In the genomic region with DNA sequence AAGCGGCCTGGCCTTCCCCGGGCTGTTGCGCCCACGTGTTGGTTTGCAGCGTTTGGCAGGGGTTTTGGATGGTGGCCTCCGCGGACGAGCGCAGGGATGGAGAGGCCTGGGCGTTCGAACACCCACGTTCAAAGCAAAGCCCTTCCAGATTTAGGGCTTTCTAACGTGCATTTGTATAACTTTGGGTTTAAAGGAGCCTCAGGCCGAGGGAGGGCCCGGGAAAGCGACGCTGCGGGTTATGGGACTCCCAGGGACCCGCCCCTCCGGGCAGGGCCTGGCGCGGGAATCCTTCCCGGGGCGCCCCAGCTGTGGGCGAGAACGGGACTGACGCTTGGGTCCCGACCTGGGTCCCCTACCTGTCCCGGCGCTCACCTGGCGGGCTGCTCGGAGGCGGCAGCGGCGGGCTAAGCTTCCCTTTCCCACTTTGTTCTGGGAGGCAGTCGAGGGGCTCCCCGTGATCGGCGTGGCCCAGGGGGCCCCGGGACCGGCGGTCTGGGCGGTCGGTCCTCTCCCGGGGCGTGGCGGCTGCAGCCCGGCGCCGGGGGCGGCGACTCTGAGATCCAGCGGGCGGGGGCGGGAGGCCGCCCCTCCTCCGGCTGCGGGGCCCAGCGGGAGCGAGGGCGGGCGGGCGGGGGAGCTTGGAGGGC, we compare ENCODE assay signal across 8 cellular contexts. TPM values are rescaled to one million over a fixed set of nuclear protein-coding genes. Genes with fewer than 3 reads are reported as not detected.
DNase-seq lines count a peak whose midpoint lies in the region; ATAC-seq, FAIRE-seq and TF ChIP-seq lines count a peak whose summit lies in the region.

A gene with protein sequence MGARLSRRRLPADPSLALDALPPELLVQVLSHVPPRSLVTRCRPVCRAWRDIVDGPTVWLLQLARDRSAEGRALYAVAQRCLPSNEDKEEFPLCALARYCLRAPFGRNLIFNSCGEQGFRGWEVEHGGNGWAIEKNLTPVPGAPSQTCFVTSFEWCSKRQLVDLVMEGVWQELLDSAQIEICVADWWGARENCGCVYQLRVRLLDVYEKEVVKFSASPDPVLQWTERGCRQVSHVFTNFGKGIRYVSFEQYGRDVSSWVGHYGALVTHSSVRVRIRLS (minus strand): TSS at position 529 of the 647 bp plus-strand sequence. CDS start 25,423 bp downstream, outside the sequence.

- peak; percentile 34 for DNase-seq in RCC 7860 (ENCODE audit: low spot score)
- DNase-seq in endothelial cell (ENCODE audit: low spot score) = peak; percentile 47
- DNase-seq in lung microvascular endothelial cell (ENCODE audit: low read depth in 2 of 2) = peak; percentile 37 to 61
- DNase-seq in testis = peak; percentile 49
- DNase-seq in germinal center (ENCODE audit: low spot score) = no peak
- no peak for DNase-seq in NCI-H1436 (lab: John Stamatoyannopoulos, UW)

- ATAC-seq in HG02973 (IDR thresholded peaks at IDR 0.05; ENCODE audit: unreplicated experiment) = no peak

- peaks cover 3% of the 10 kb centered on the region for H3K27me3 Mint-ChIP-seq in endothelial cell (ENCODE audit: unreplicated experiment)

- no peak for TF ChIP-seq POLR2A in testis (IDR thresholded peaks at IDR 0.05)

- H3K4me1 ChIP-seq in ES-I3 (ENCODE audit: insufficient read depth, low read length) (no peaks in the 10 kb centered on the region), testis (peaks cover 4% of the 10 kb centered on the region)

- H3K36me3 Mint-ChIP-seq in endothelial cell (ENCODE audit: low read depth, unreplicated experiment) = peaks cover under 1% of the 10 kb centered on the region

- H3K4me3 Mint-ChIP-seq in endothelial cell (ENCODE audit: unreplicated experiment) = peak within 1 kb of the TSS; percentile 94

- intact Hi-C loops in testis (cut with DNase I; ENCODE audit: low total_unique reads) = no loop called here

- H3K27ac ChIP-seq in testis = peak within 1 kb of the TSS; percentile 64 to 90

- no peaks in the 10 kb centered on the region for H3K9me3 ChIP-seq in ES-I3 (ENCODE audit: control insufficient read depth, insufficient read depth, low read length)
- H3K9me3 ChIP-seq in testis = no peaks in the 10 kb centered on the region

- no peaks in the 10 kb centered on the region for H3K27me3 ChIP-seq in testis

- H3K36me3 ChIP-seq in ES-I3 (ENCODE audit: insufficient read depth, low read length) (no peaks in the 10 kb centered on the region), testis (ENCODE audit: low read depth, missing control alignments) (no peaks in the 10 kb centered on the region)

- 2 to 3% methylated on average over 18 to 29 of the region's 63 CpGs for WGBS in testis, 2 donors

- TF ChIP-seq CTCF in endothelial cell (IDR thresholded peaks at IDR 0.05; ENCODE audit: unreplicated experiment) (no peak), testis (IDR thresholded peaks at IDR 0.05) (no peak)

- peaks cover 1% of the 10 kb centered on the region for H3K9me3 Mint-ChIP-seq in endothelial cell (ENCODE audit: unreplicated experiment)

- H3K4me1 Mint-ChIP-seq in endothelial cell (ENCODE audit: unreplicated experiment) = peaks cover 16% of the 10 kb centered on the region

- H3K27ac Mint-ChIP-seq in endothelial cell (ENCODE audit: unreplicated experiment) = no peak within 1 kb of the TSS

- peak within 1 kb of the TSS; percentile 60 to 76 for H3K4me3 ChIP-seq in testis

- FAIRE-seq in RCC 7860 (lab: Jason Lieb, UNC) = no peak

- H3K9ac ChIP-seq in ES-I3 (ENCODE audit: low read depth, low read length) = peak within 1 kb of the TSS; percentile 76

RNA-seq across cellular contexts. Expression of the gene that starts here (rescaled TPM):
- total RNA-seq in endothelial cell (ENCODE audit: unreplicated experiment) (16.0 TPM), lung microvascular endothelial cell (17.0 and 20.0 TPM in 2 replicates), testis (10 to 100 TPM; 11.8 to 14.2 TPM)
- polyA plus RNA-seq in testis (ENCODE audit: insufficient read depth, low read depth, low replicate concordance) = 10.3 TPM

Comparison
In these comparisons a context has a peak if more than half of its experiments do, and no peak if none do; other contexts are left out.
1. DNase-seq: peak in RCC 7860 (single experiment), endothelial cell (single experiment), lung microvascular endothelial cell (2 of 2) and testis (single experiment); none in germinal center (single experiment) and NCI-H1436 (single experiment).